In genomic region chr21:36052860-36053766, GRCh38 we compare ENCODE assay signal across 1 cellular context.
TF ChIP-seq lines count a peak whose summit lies in the region.

No MANE protein-coding gene starts in this region.

TF ChIP-seq in GM23338, 12 proteins besides CTCF, POLR2A, EP300 and RAD21:
- TF ChIP-seq ZNF114 (CRISPR knock-in tag; IDR thresholded peaks at IDR 0.05) (no peak), ZNF331 (CRISPR knock-in tag; IDR thresholded peaks at IDR 0.05; ENCODE audit: low read depth) (no peak), REST (IDR thresholded peaks at IDR 0.05; ENCODE audit: unreplicated experiment) (no peak), NANOG (IDR thresholded peaks at IDR 0.05; ENCODE audit: borderline replicate concordance) (no peak), JUNB (IDR thresholded peaks at IDR 0.05; ENCODE audit: unreplicated experiment) (no peak), POLR2AphosphoS5 (IDR thresholded peaks at IDR 0.05; ENCODE audit: low read depth) (no peak), ZNF462 (CRISPR knock-in tag; IDR thresholded peaks at IDR 0.05) (no peak), ETS1 (IDR thresholded peaks at IDR 0.05) (no peak), STAT1 (IDR thresholded peaks at IDR 0.05; ENCODE audit: unreplicated experiment) (no peak), EZH2 (IDR thresholded peaks at IDR 0.05; ENCODE audit: low read depth, unreplicated experiment) (no peak), EZH2phosphoT487 (IDR thresholded peaks at IDR 0.05; ENCODE audit: unreplicated experiment) (no peak), CREB1 (CRISPR knock-in tag; IDR thresholded peaks at IDR 0.05; ENCODE audit: low read depth) (no peak)
TF ChIP-seq in GM23338: peak in this region for 0.
